Comparison of ENCODE assay signal across 1 cellular context in genomic region chr2:8681786-8682692, GRCh38.
TF ChIP-seq lines count a peak whose summit lies in the region.

Gene ID2, plus strand, starts transcription at chr2:8682056. Its CDS starts 110 bp downstream, at chr2:8682166.

TF ChIP-seq in H1, 55 proteins besides CTCF, POLR2A, EP300 and RAD21:
- TF ChIP-seq PHF8 (conservative IDR thresholded peaks at IDR 0.05; ENCODE audit: low read depth, low read length) (peak; percentile 73), TAF1 (IDR thresholded peaks at IDR 0.05; ENCODE audit: low read depth, low read length) (peak; percentile 100), SP2 (IDR thresholded peaks at IDR 0.05; ENCODE audit: low read length) (peak; percentile 61), TAF7 (optimal IDR thresholded peaks at IDR 0.05; ENCODE audit: borderline replicate concordance, low read depth, low read length) (peak; percentile 97), SRF (IDR thresholded peaks at IDR 0.05; ENCODE audit: low read depth, low read length) (no peak), POLR2AphosphoS5 (IDR thresholded peaks at IDR 0.05; ENCODE audit: low read depth, low read length) (peak; percentile 99), GTF2F1 (IDR thresholded peaks at IDR 0.05; ENCODE audit: borderline replicate concordance, low read depth, low read length) (peak; percentile 96), MAX (IDR thresholded peaks at IDR 0.05) (peak; percentile 40; the same call in 1 of the 2 replicates), SP1 (IDR thresholded peaks at IDR 0.05; ENCODE audit: low read depth, low read length) (peak; percentile 94), CHD2 (IDR thresholded peaks at IDR 0.05; ENCODE audit: low read length) (peak; percentile 86), TCF12 (IDR thresholded peaks at IDR 0.05; ENCODE audit: low read depth, low read length) (0 out of 2 replicates have a peak, but pooled peaks have one; percentile 42), KDM4A (IDR thresholded peaks at IDR 0.05; ENCODE audit: low read depth, low read length, severe bottlenecking) (peak; percentile 18), TBP (IDR thresholded peaks at IDR 0.05; ENCODE audit: low read depth, low read length) (peak; percentile 98), ATF2 (IDR thresholded peaks at IDR 0.05; ENCODE audit: low read length) (no peak), RBBP5 (IDR thresholded peaks at IDR 0.05; ENCODE audit: borderline replicate concordance, low read depth, low read length) (0 out of 2 replicates have a peak, but pooled peaks have one; percentile 7), SP4 (IDR thresholded peaks at IDR 0.05; ENCODE audit: low read length) (peak; percentile 64), EZH2 (IDR thresholded peaks at IDR 0.05; ENCODE audit: low read depth, low read length, severe bottlenecking) (no peak), CEBPB (IDR thresholded peaks at IDR 0.05; ENCODE audit: low read depth, low read length) (no peak), SIN3A (conservative IDR thresholded peaks at IDR 0.05 in 1 of 2, IDR thresholded peaks at IDR 0.05 in 1 of 2; ENCODE audit: low read depth in 1 of 2, low read length in 2 of 2) (peak; percentile 74 to 89; a peak in 1 of 4 replicates)
